In genomic region chr5:151234476-151235238, GRCh38 we compare ENCODE assay signal across 8 cellular contexts.
DNase-seq lines count a peak whose midpoint lies in the region; ATAC-seq and TF ChIP-seq lines count a peak whose summit lies in the region.

No MANE protein-coding gene starts in this region.

- no peak overlapping the region for H2AFZ ChIP-seq in OCI-LY1 (ENCODE audit: low read length)

- peak overlapping the region; percentile 61 for H3K4me2 ChIP-seq in OCI-LY1 (ENCODE audit: low read length)

- H3K27me3 ChIP-seq in OCI-LY1 (ENCODE audit: insufficient read depth, low read length) (no peaks in the 10 kb centered on the region), WERI-Rb-1 (ENCODE audit: insufficient read depth, low read depth, severe bottlenecking) (no peaks in the 10 kb centered on the region)

- DNase-seq in SIG-M5 treated with dmso at 0.1 percent for 504 hours (lab: John Stamatoyannopoulos, UW; ENCODE audit: unreplicated experiment), result peak; percentile 31
- DNase-seq in SIG-M5 (lab: John Stamatoyannopoulos, UW), result no peak
- DNase-seq in fibroblast of the conjunctiva (ENCODE audit: low read depth), result peak; percentile 56
- peak; percentile 45 for DNase-seq in stimulated activated CD8-positive, alpha-beta memory T cell treated with anti-CD3 and anti-CD28 coated beads, Interleukin-4, amount 100 ng/mL, for 48 hours
- DNase-seq in RWPE1 (ENCODE audit: low spot score), result no peak
- no peak for DNase-seq in WERI-Rb-1

- H3K4me3 ChIP-seq in OCI-LY1 (ENCODE audit: low read depth, low read length, poor library complexity, severe bottlenecking), result peak overlapping the region; percentile 37
- no peak overlapping the region for H3K4me3 ChIP-seq in WERI-Rb-1 (ENCODE audit: low read depth, low read length)

- H4K20me1 ChIP-seq in OCI-LY1 (ENCODE audit: insufficient read depth, low read length), result no peaks in the 10 kb centered on the region

- H3K9me2 ChIP-seq in OCI-LY1 (ENCODE audit: low read depth, low read length), result no peaks in the 10 kb centered on the region

- no peaks in the 10 kb centered on the region; the same call in 1 of the 2 replicates for H3F3A ChIP-seq in OCI-LY1 (ENCODE audit: insufficient read depth, low read length)

- H3K36me3 ChIP-seq in OCI-LY1 (ENCODE audit: insufficient read depth, low read length), result peaks cover 2% of the 10 kb centered on the region; the same call in 1 of the 2 replicates
- H3K36me3 ChIP-seq in WERI-Rb-1, result no peaks in the 10 kb centered on the region

- CTCF ChIA-PET in RWPE1 (lab: Yijun Ruan, JAX), result interaction anchor here (0.8 to 1.1 kb wide), 3 partner anchors 11 to 109 kb away, joined by 3 to 5 read pairs (median 4); partner anchors contain the start of gene CCDC69

- POLR2A ChIA-PET in RWPE1 (lab: Yijun Ruan, JAX; ENCODE audit: low non-redundant PET), result no interaction called here

- H3K27ac ChIP-seq in OCI-LY1 (ENCODE audit: low read depth, low read length, poor library complexity, severe bottlenecking) (peak overlapping the region; percentile 95), RWPE1 (no peak overlapping the region), WERI-Rb-1 (no peak overlapping the region)

- TF ChIP-seq CTCF in OCI-LY1 (IDR thresholded peaks at IDR 0.05; ENCODE audit: low read length), result no peak
- TF ChIP-seq CTCF in RWPE1 (conservative IDR thresholded peaks at IDR 0.05; ENCODE audit: low read depth), result no peak
- TF ChIP-seq CTCF in WERI-Rb-1 (IDR thresholded peaks at IDR 0.05; ENCODE audit: low read depth, low read length), result no peak

- peak overlapping the region; percentile 70 for H3K9ac ChIP-seq in OCI-LY1 (ENCODE audit: low read length)

- H3K79me2 ChIP-seq in OCI-LY1 (ENCODE audit: insufficient read depth, low read length), result no peaks in the 10 kb centered on the region

- peaks cover 71% of the 10 kb centered on the region for H3K4me1 ChIP-seq in OCI-LY1 (ENCODE audit: insufficient read depth, low read length, severe bottlenecking)

- peak; percentile 76 for ATAC-seq in HG02610 (IDR thresholded peaks at IDR 0.05; ENCODE audit: unreplicated experiment)

- no peaks in the 10 kb centered on the region for H3K9me3 ChIP-seq in OCI-LY1 (ENCODE audit: low read length)
- H3K9me3 ChIP-seq in WERI-Rb-1 (ENCODE audit: severe bottlenecking), result no peaks in the 10 kb centered on the region

Comparison
In these comparisons a context has a peak if more than half of its experiments do, and no peak if none do; other contexts are left out.
1. DNase-seq: peak in SIG-M5 treated with dmso at 0.1 percent for 504 hours (single experiment), fibroblast of the conjunctiva (single experiment) and stimulated activated CD8-positive, alpha-beta memory T cell treated with anti-CD3 and anti-CD28 coated beads, Interleukin-4, amount 100 ng/mL, for 48 hours (single experiment); none in SIG-M5 (single experiment), RWPE1 (single experiment) and WERI-Rb-1 (single experiment).